In genomic region chr1:44035726-44036408, GRCh38 we compare ENCODE assay signal across 8 cellular contexts. TPM values are rescaled to one million over a fixed set of nuclear protein-coding genes. Genes with fewer than 3 reads are reported as not detected.
A peak's percentile ranks its signal among the peaks of the same experiment; 100 is the strongest.
DNase-seq lines count a peak whose midpoint lies in the region; ATAC-seq and TF ChIP-seq lines count a peak whose summit lies in the region.

No MANE protein-coding gene starts in this region.

- H3K36me3 ChIP-seq in NT2/D1 (ENCODE audit: insufficient read depth, insufficient read length, low read length), result no peaks in the 10 kb centered on the region
- no peaks in the 10 kb centered on the region for H3K36me3 ChIP-seq in mucosa of stomach (ENCODE audit: control insufficient read depth, insufficient read depth, low read length)
- H3K36me3 ChIP-seq in brain microvascular endothelial cell (replicated peaks), result no peaks in the 10 kb centered on the region

- H3K9me3 Mint-ChIP-seq in activated T-cell treated with anti-CD3 and anti-CD28 coated beads, Interleukin-2, amount 50 U/mL, for 72 hours, result no peaks in the 10 kb centered on the region

- H3K27me3 Mint-ChIP-seq in activated T-cell treated with anti-CD3 and anti-CD28 coated beads, Interleukin-2, amount 50 U/mL, for 72 hours (ENCODE audit: low read depth), result peaks cover 5% of the 10 kb centered on the region

- H3K27me3 ChIP-seq in NT2/D1 (ENCODE audit: insufficient read depth, insufficient read length) (peaks cover 5% of the 10 kb centered on the region), mucosa of stomach (ENCODE audit: control insufficient read depth, insufficient read depth, low read length) (no peaks in the 10 kb centered on the region), brain microvascular endothelial cell (replicated peaks) (no peaks in the 10 kb centered on the region)

- peaks cover 2 to 5% of the 10 kb centered on the region in 2 donors for H3K36me3 Mint-ChIP-seq in activated T-cell treated with anti-CD3 and anti-CD28 coated beads, Interleukin-2, amount 50 U/mL, for 72 hours (ENCODE audit: insufficient read depth in 2 of 2)

- peak; percentile 25 for DNase-seq in A172 (ENCODE audit: low spot score)
- DNase-seq in NT2/D1 (ENCODE audit: low read depth, low spot score), result no peak
- DNase-seq in dermis blood vessel endothelial cell, result peak; percentile 7
- DNase-seq in DMS114 treated with DMSO at 0.1 percent for 48 hours (lab: John Stamatoyannopoulos, UW; ENCODE audit: unreplicated experiment), result no peak
- DNase-seq in activated T-cell treated with anti-CD3 and anti-CD28 coated beads, Interleukin-2, amount 50 U/mL, for 72 hours, result no peak
- no peak for DNase-seq in brain microvascular endothelial cell

- in situ Hi-C loops in brain microvascular endothelial cell (cut with HindIII; ENCODE audit: low pct_ligation_motif_present, low sequenced_read_pairs), result no loop called here

- H3K4me1 ChIP-seq in NT2/D1 (ENCODE audit: insufficient read depth, insufficient read length), result peaks cover 26% of the 10 kb centered on the region
- peaks cover 36% of the 10 kb centered on the region for H3K4me1 ChIP-seq in mucosa of stomach (ENCODE audit: control insufficient read depth, insufficient read depth, low read length)

- H3K4me3 Mint-ChIP-seq in activated T-cell treated with anti-CD3 and anti-CD28 coated beads, Interleukin-2, amount 50 U/mL, for 72 hours, result no peak overlapping the region

- no peak for ATAC-seq in activated T-cell treated with anti-CD3 and anti-CD28 coated beads, Interleukin-2, amount 50 U/mL, for 72 hours (replicated peaks in 1 of 2)
- no peak for ATAC-seq in HG03432 (IDR thresholded peaks at IDR 0.05; ENCODE audit: unreplicated experiment)

- TF ChIP-seq CTCF in brain microvascular endothelial cell (IDR thresholded peaks at IDR 0.05; ENCODE audit: low read depth, low read length, missing control alignments), result no peak

- H3K4me1 Mint-ChIP-seq in activated T-cell treated with anti-CD3 and anti-CD28 coated beads, Interleukin-2, amount 50 U/mL, for 72 hours (ENCODE audit: low read depth), result peaks cover 24% of the 10 kb centered on the region

- H3K4me3 ChIP-seq in NT2/D1 (ENCODE audit: insufficient read length, low read depth), result no peak overlapping the region
- H3K4me3 ChIP-seq in mucosa of stomach (ENCODE audit: low read length), result no peak overlapping the region
- H3K4me3 ChIP-seq in brain microvascular endothelial cell (ENCODE audit: low read depth, low read length), result no peak overlapping the region

- peak overlapping the region; percentile 42 for H3K9ac ChIP-seq in NT2/D1 (ENCODE audit: insufficient read length, low read depth)
- peak overlapping the region; percentile 19 for H3K9ac ChIP-seq in mucosa of stomach (ENCODE audit: low read length)

- no peaks in the 10 kb centered on the region for H3K9me3 ChIP-seq in NT2/D1 (ENCODE audit: insufficient read depth, low read length)
- H3K9me3 ChIP-seq in mucosa of stomach (ENCODE audit: control insufficient read depth, low read length), result no peaks in the 10 kb centered on the region

- H3K27ac ChIP-seq in brain microvascular endothelial cell, result no peak overlapping the region

- H3K27ac Mint-ChIP-seq in activated T-cell treated with anti-CD3 and anti-CD28 coated beads, Interleukin-2, amount 50 U/mL, for 72 hours, result no peak overlapping the region

RNA-seq across cellular contexts. Expression of gene SLC6A9, which starts 4.6 kb away (rescaled TPM):
- 0.40 and 2.1 TPM in 2 replicates for total RNA-seq in A172 (2014; rRNA removed; shearing (Covaris generic))
- 0.23 TPM in 1 of 2 replicates, not detected in the other for total RNA-seq in dermis blood vessel endothelial cell
- 10 to 100 TPM; 24.5 to 28.3 TPM for total RNA-seq in activated T-cell treated with anti-CD3 and anti-CD28 coated beads, Interleukin-2, amount 50 U/mL, for 72 hours

RNA-seq across cellular contexts. Expression of gene CCDC24, which starts 44.5 kb away (rescaled TPM):
- total RNA-seq in A172 (2014; rRNA removed; shearing (Covaris generic)), result 8.8 and 13.9 TPM in 2 replicates
- 1.7 and 2.2 TPM in 2 replicates for total RNA-seq in dermis blood vessel endothelial cell
- total RNA-seq in activated T-cell treated with anti-CD3 and anti-CD28 coated beads, Interleukin-2, amount 50 U/mL, for 72 hours, result 1 to 10 TPM in 1 of 2 donors, under 1 TPM in 1; 0.99 to 1.4 TPM

RNA-seq across cellular contexts. Expression of gene B4GALT2, which starts 56.9 kb away (rescaled TPM):
- total RNA-seq in A172 (2014; rRNA removed; shearing (Covaris generic)), result 71.8 and 114 TPM in 2 replicates
- 50.2 and 64.4 TPM in 2 replicates for total RNA-seq in dermis blood vessel endothelial cell
- 10 to 100 TPM; 19.5 to 20.4 TPM for total RNA-seq in activated T-cell treated with anti-CD3 and anti-CD28 coated beads, Interleukin-2, amount 50 U/mL, for 72 hours

Comparison
In these comparisons a context has a peak if more than half of its experiments do, and no peak if none do; other contexts are left out.
1. DNase-seq: peak in A172 (single experiment) and dermis blood vessel endothelial cell (single experiment); none in NT2/D1 (single experiment), DMS114 treated with DMSO at 0.1 percent for 48 hours (single experiment), activated T-cell treated with anti-CD3 and anti-CD28 coated beads, Interleukin-2, amount 50 U/mL, for 72 hours (0 of 2) and brain microvascular endothelial cell (single experiment).